12 cellular contexts compared by ENCODE assay signal in genomic region chr5:134540747-134541733, GRCh38. TPM values are rescaled to one million over a fixed set of nuclear protein-coding genes. Genes with fewer than 3 reads are reported as not detected.
DNase-seq lines count a peak whose midpoint lies in the region; ATAC-seq lines count a peak whose summit lies in the region.
"Had no signal": no experiment of that assay in that cellular context is flagged by ENCODE, and none has a peak within 500 bp of the region (broad histone marks: within the 10 kb centered on the region; RNA-seq: fewer than 3 reads in every experiment).

No MANE protein-coding gene starts in this region.

- H2BK5ac ChIP-seq in mesendoderm (ENCODE audit: low read length) = peak overlapping the region; percentile 48

- H2AK5ac ChIP-seq in mesendoderm (ENCODE audit: low read length) = no peak overlapping the region

- H3K79me2 ChIP-seq in mesendoderm (ENCODE audit: control insufficient read depth, insufficient read depth, low read length) = peaks cover 24% of the 10 kb centered on the region

- H2BK120ac ChIP-seq in mesendoderm (ENCODE audit: low read depth, low read length) = no peak overlapping the region

- no peak overlapping the region for H2BK15ac ChIP-seq in mesendoderm (replicated peaks; ENCODE audit: low read depth)

- H4K5ac ChIP-seq in mesendoderm (ENCODE audit: low read length) = no peak overlapping the region

- no peak overlapping the region for H3K4ac ChIP-seq in mesendoderm (ENCODE audit: low read depth, low read length)

- peaks cover 7% of the 10 kb centered on the region for H3K4me1 ChIP-seq in mesendoderm (ENCODE audit: control insufficient read depth, low read depth, low read length)

- DNase-seq in DMS 273 (lab: John Stamatoyannopoulos, UW; ENCODE audit: unreplicated experiment) (peak; percentile 56), DMS 273 treated with DMSO at 0.1 percent for 48 hours (lab: John Stamatoyannopoulos, UW) (no peak), NCI-H187 treated with DMSO at 0.1 percent for 48 hours (lab: John Stamatoyannopoulos, UW) (peak; percentile 78), mesendoderm (no peak), NCI-H2107 (lab: John Stamatoyannopoulos, UW) (no peak)
- DNase-seq in activated T-cell treated with anti-CD3 and anti-CD28 coated beads, Interleukin-2, amount 50 U/mL, for 1 hour = no peak

- H3K9ac ChIP-seq in mesendoderm (ENCODE audit: low read length) = no peak overlapping the region

- H3K18ac ChIP-seq in mesendoderm (ENCODE audit: low read length) = no peak overlapping the region

- H3K23ac ChIP-seq in mesendoderm (ENCODE audit: low read length) = no peak overlapping the region

- no CpG with 5 or more reads among the region's 15 CpGs for WGBS in mesendoderm (ENCODE audit: extremely low coverage, insufficient coverage, low lambda C conversion rate)

- no peak overlapping the region for H4K8ac ChIP-seq in mesendoderm (ENCODE audit: low read depth, low read length)

- H3K27me3 ChIP-seq in mesendoderm (ENCODE audit: insufficient read depth, low read length, poor library complexity) = no peaks in the 10 kb centered on the region
- H3K27me3 ChIP-seq: neutrophil, transverse colon had no signal

- ATAC-seq in GM21515 (IDR thresholded peaks at IDR 0.05; ENCODE audit: unreplicated experiment) (peak; percentile 38), HG03175 (IDR thresholded peaks at IDR 0.05; ENCODE audit: unreplicated experiment) (no peak)

- H3K4me2 ChIP-seq in mesendoderm (ENCODE audit: low read length) = no peak overlapping the region

- peaks cover 17% of the 10 kb centered on the region for H3K79me1 ChIP-seq in mesendoderm (ENCODE audit: low read length)

- no peak overlapping the region for H3K27ac ChIP-seq in mesendoderm (ENCODE audit: low read depth, low read length)
- H3K27ac ChIP-seq: 22Rv1, epithelial cell of prostate, neutrophil, transverse colon had no signal

- peaks cover 3% of the 10 kb centered on the region for H3K36me3 ChIP-seq in mesendoderm (ENCODE audit: control insufficient read depth, insufficient read depth, low read length)

- H3K56ac ChIP-seq in mesendoderm (ENCODE audit: low read length) = peak overlapping the region; percentile 25

- H3K4me3 ChIP-seq in mesendoderm (ENCODE audit: low read length) = no peak overlapping the region
- H3K4me3 ChIP-seq: transverse colon had no signal

RNA-seq across cellular contexts. Expression of gene JADE2, which starts 15.6 kb away (rescaled TPM):
- 36.2 TPM for polyA plus RNA-seq in mesendoderm (2013, experiment 1 of 2)
- polyA plus RNA-seq in mesendoderm (2013, experiment 2 of 2) = 36.7 TPM

Comparison
In these comparisons a context has a peak if more than half of its experiments do, and no peak if none do; other contexts are left out.
1. DNase-seq: peak in DMS 273 (single experiment) and NCI-H187 treated with DMSO at 0.1 percent for 48 hours (single experiment); none in DMS 273 treated with DMSO at 0.1 percent for 48 hours (single experiment), mesendoderm (single experiment), NCI-H2107 (single experiment) and activated T-cell treated with anti-CD3 and anti-CD28 coated beads, Interleukin-2, amount 50 U/mL, for 1 hour (single experiment).